Comparison of ENCODE assay signal across 7 cellular contexts in the genomic region with DNA sequence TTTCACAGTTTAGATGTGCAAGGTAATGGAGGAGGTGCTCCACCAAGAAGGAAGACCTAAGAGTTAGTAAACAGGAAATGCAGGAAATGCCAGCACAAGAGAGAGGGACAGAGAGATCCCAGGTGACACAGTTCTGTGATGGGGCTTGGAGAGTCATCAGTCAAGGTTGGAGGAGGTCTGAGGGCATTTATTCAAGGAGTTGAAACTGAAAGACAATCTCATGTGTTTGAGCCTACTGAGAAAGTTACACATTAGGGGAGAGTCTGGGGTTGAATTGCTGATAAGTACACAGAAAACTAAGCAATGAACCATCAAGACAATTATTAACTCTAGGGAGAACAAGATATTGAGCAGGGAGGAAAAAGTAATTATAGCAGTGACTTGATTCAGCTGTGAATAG.
DNase-seq lines count a peak whose midpoint lies in the region; ATAC-seq, FAIRE-seq and TF ChIP-seq lines count a peak whose summit lies in the region.

No MANE protein-coding gene starts in this region.

- no peak for TF ChIP-seq POLR2A in GM12891 (IDR thresholded peaks at IDR 0.05; ENCODE audit: low read depth, low read length)

- DNase-seq in mucosa of gallbladder (ENCODE audit: low spot score), result peak; percentile 37
- no peak for DNase-seq in NCI-H187 treated with DMSO at 0.1 percent for 48 hours (lab: John Stamatoyannopoulos, UW)
- no peak for DNase-seq in SW480 (ENCODE audit: low spot score)
- no peak for DNase-seq in GM12891 (ENCODE audit: insufficient read length, low spot score)

- no peak for FAIRE-seq in GM12891 (lab: Jason Lieb, UNC)

- ATAC-seq in GM18870 (IDR thresholded peaks at IDR 0.05; ENCODE audit: unreplicated experiment) (peak; percentile 94), GM21526 (IDR thresholded peaks at IDR 0.05; ENCODE audit: low FRiP score, unreplicated experiment) (peak; percentile 72), HG03439 (IDR thresholded peaks at IDR 0.05; ENCODE audit: unreplicated experiment) (peak; percentile 73)

TF ChIP-seq in GM12891, 5 proteins besides CTCF, POLR2A, EP300 and RAD21:
- no peak for TF ChIP-seq PAX5 (IDR thresholded peaks at IDR 0.05; ENCODE audit: insufficient read depth, low read length, severe bottlenecking)
- no peak for TF ChIP-seq POU2F2 (IDR thresholded peaks at IDR 0.05; ENCODE audit: low read depth, low read length)
- no peak for TF ChIP-seq POLR2AphosphoS5 (IDR thresholded peaks at IDR 0.05; ENCODE audit: low read depth, low read length)
- no peak for TF ChIP-seq SPI1 (IDR thresholded peaks at IDR 0.05; ENCODE audit: low read depth, low read length)
- no peak for TF ChIP-seq TAF1 (IDR thresholded peaks at IDR 0.05; ENCODE audit: low read depth, low read length)
TF ChIP-seq in GM12891: peak in this region for 0.
